ENCODE assay signal across 5 cellular contexts in the genomic region with DNA sequence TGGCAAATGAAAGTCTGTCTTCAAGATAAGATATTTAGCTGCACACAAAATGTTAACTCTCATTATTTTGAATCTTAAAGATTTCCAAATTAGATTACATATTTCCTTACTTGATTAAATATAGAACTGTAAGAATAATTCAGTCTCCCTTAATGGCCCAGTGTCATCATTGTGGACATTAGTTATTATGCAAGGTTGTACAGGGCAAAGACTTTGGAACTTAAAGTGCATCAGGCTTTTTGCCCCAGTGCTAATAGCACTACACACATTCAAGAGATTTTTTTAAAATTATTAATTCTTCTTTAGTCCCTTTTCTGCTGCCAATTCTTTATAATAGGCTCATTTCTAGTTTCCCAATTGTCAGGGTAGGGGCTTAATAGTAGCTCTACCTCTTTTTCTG. TPM values are rescaled to one million over a fixed set of nuclear protein-coding genes. Genes with fewer than 3 reads are reported as not detected.
DNase-seq lines count a peak whose midpoint lies in the region; ATAC-seq, FAIRE-seq and TF ChIP-seq lines count a peak whose summit lies in the region.
"Not testable (repeated sequence)": the region's sequence is repeated elsewhere in the genome, so short reads cannot be mapped to it uniquely, and the experiment has no call there.
"Had no signal": no experiment of that assay in that cellular context is flagged by ENCODE, and none has a peak within 500 bp of the region (broad histone marks: within the 10 kb centered on the region; RNA-seq: fewer than 3 reads in every experiment).

No MANE protein-coding gene starts in this region.

- not testable (repeated sequence) for H3K4me3 ChIP-seq in liver (ENCODE audit: low read depth in 1 of 3, low read length in 3 of 3); right lobe of liver

- not testable (repeated sequence) for TF ChIP-seq POLR2A in right lobe of liver (IDR thresholded peaks at IDR 0.05)

- not testable (repeated sequence) for TF ChIP-seq CTCF in liver (IDR thresholded peaks at IDR 0.05; ENCODE audit: low read depth, low read length, missing input control); right lobe of liver (IDR thresholded peaks at IDR 0.05)

- ATAC-seq in left lobe of liver (peak; percentile 96), right lobe of liver (peak; percentile 78 to 94 (median 85))

- DNase-seq in RCC 7860 (ENCODE audit: low spot score): peak; percentile 1
- DNase-seq in left lobe of liver (ENCODE audit: low spot score); right lobe of liver: not testable (repeated sequence)

- not testable (repeated sequence) for FAIRE-seq in RCC 7860 (lab: Jason Lieb, UNC)

- not testable (repeated sequence) for H3K4me1 ChIP-seq in liver (ENCODE audit: control insufficient read depth in 4 of 4, insufficient read depth in 4 of 4, low read length in 3 of 4); right lobe of liver

- not testable (repeated sequence) for TF ChIP-seq RAD21 in liver (IDR thresholded peaks at IDR 0.05)

- not testable (repeated sequence) for H3K36me3 ChIP-seq in liver (ENCODE audit: control insufficient read depth in 4 of 4, insufficient read depth in 3 of 4, low read depth in 1 of 4, low read length in 3 of 4); right lobe of liver

- H3K9me3 ChIP-seq in liver (ENCODE audit: control insufficient read depth in 4 of 4, low read length in 3 of 4); right lobe of liver: not testable (repeated sequence)

- not testable (repeated sequence) for H3K27ac ChIP-seq in liver (ENCODE audit: low read depth in 1 of 2, low read length in 2 of 2); right lobe of liver

- intact Hi-C loops in right lobe of liver (cut with DNase I): not testable (repeated sequence)

- not testable (repeated sequence) for H3K27me3 ChIP-seq in liver (ENCODE audit: control insufficient read depth in 4 of 4, insufficient read depth in 4 of 4, low read length in 3 of 4); right lobe of liver

- H3K9ac ChIP-seq in liver (ENCODE audit: low read depth in 1 of 2, low read length in 2 of 2): not testable (repeated sequence)

TF ChIP-seq in liver, 16 proteins besides CTCF, POLR2A, EP300 and RAD21:
- TF ChIP-seq HNF4G (IDR thresholded peaks at IDR 0.05) (peak; percentile 31), HNF4A (conservative IDR thresholded peaks at IDR 0.05) (peak; percentile 81 to 82), JUND (IDR thresholded peaks at IDR 0.05) (peak in 1 of 2 donors; percentile 15)

RNA-seq across cellular contexts. Expression of gene ASAH2B, which starts 42.3 kb away (rescaled TPM):
- total RNA-seq in left lobe of liver: 5.2 TPM
- total RNA-seq in liver: 1 to 10 TPM; 1.5 to 6.4 TPM
- 1 to 10 TPM; 2.8 to 4.3 TPM for polyA plus RNA-seq in liver
- total RNA-seq in right lobe of liver: 1 to 10 TPM; 2.5 to 5.5 (median 4.0) TPM
- polyA plus RNA-seq: CD14-positive monocyte had no signal
